Comparison of ENCODE assay signal across 14 cellular contexts in genomic region chr9:133822439-133823065, GRCh38.
DNase-seq lines count a peak whose midpoint lies in the region; ATAC-seq and TF ChIP-seq lines count a peak whose summit lies in the region.
"Had no signal": no experiment of that assay in that cellular context is flagged by ENCODE, and none has a peak within 500 bp of the region (broad histone marks: within the 10 kb centered on the region; RNA-seq: fewer than 3 reads in every experiment).

No MANE protein-coding gene starts in this region.

- dilution Hi-C loops in mammary epithelial cell (cut with HindIII; ENCODE audit: low sequenced_read_pairs): no loop called here

- H3K36me3 Mint-ChIP-seq in IgD-negative memory B cell (peaks cover 4% of the 10 kb centered on the region), memory B cell (peaks cover 6% of the 10 kb centered on the region)

- in situ Hi-C loops in mammary epithelial cell (cut with MboI; ENCODE audit: low sequenced_read_pairs in 2 of 2): no loop called here

- no peaks in the 10 kb centered on the region for H4K20me1 ChIP-seq in mammary epithelial cell (ENCODE audit: insufficient read depth, low read length)

- H3K9ac ChIP-seq in mammary epithelial cell (ENCODE audit: insufficient read depth, low read length): no peak overlapping the region

- no peaks in the 10 kb centered on the region for H3K9me3 ChIP-seq in mammary epithelial cell (replicated peaks; ENCODE audit: insufficient read depth, low read length)
- H3K9me3 ChIP-seq: ascending aorta, heart left ventricle had no signal

- TF ChIP-seq CTCF in GM06990 (IDR thresholded peaks at IDR 0.05; ENCODE audit: insufficient read depth, low read length, poor library complexity, severe bottlenecking) (no peak), mammary epithelial cell (conservative IDR thresholded peaks at IDR 0.05 in 1 of 2, IDR thresholded peaks at IDR 0.05 in 1 of 2; ENCODE audit: extremely low read depth in 1 of 2, insufficient read depth in 1 of 2, low read depth in 1 of 2, low read length in 2 of 2) (no peak)

- no peak overlapping the region; the same call in 1 of the 2 replicates for H3K4me3 ChIP-seq in GM06990 (replicated peaks; ENCODE audit: low read depth, low read length)
- no peak overlapping the region for H3K4me3 ChIP-seq in mammary epithelial cell (replicated peaks in 1 of 3; ENCODE audit: insufficient read depth in 1 of 3, low read depth in 2 of 3, low read length in 3 of 3)
- H3K4me3 ChIP-seq: ascending aorta, heart left ventricle had no signal

- H3K27me3 ChIP-seq in GM06990 (replicated peaks; ENCODE audit: control insufficient read depth, insufficient read depth, low read length) (no peaks in the 10 kb centered on the region), mammary epithelial cell (ENCODE audit: insufficient read depth, low read length) (no peaks in the 10 kb centered on the region)
- H3K27me3 ChIP-seq: ascending aorta, heart left ventricle had no signal

- peak; percentile 64 for DNase-seq in GM06990 (ENCODE audit: extremely low read depth, insufficient read length)
- DNase-seq in memory B cell (ENCODE audit: low spot score in 2 of 2): peak; percentile 65 to 68
- DNase-seq in activated gamma-delta T cell treated with Interleukin-2 at 50 U/mL for 16 hours: no peak
- no peak for DNase-seq in kidney glomerular epithelial cell (lab: John Stamatoyannopoulos, UW)
- no peak for DNase-seq in mammary epithelial cell
- DNase-seq: activated CD8-positive, alpha-beta memory T cell treated with anti-CD3 and anti-CD28 coated beads, Interleukin-2, amount 50 U/mL, for 4 hours; OCI-M1; stimulated activated CD4-positive, alpha-beta T cell treated with anti-CD3 and anti-CD28 coated beads, Interleukin-1b, Interleukin-23, amount 100 ng/mL, for 48 hours; T-helper 9 cell had no signal

- H3K27ac ChIP-seq in mammary epithelial cell (ENCODE audit: insufficient read depth, low read depth, low read length): no peak overlapping the region
- H3K27ac ChIP-seq: ascending aorta had no signal

- CTCF ChIA-PET in mammary epithelial cell (lab: Charles Lee; ENCODE audit: low non-redundant PET): no interaction called here

- H3K27me3 Mint-ChIP-seq in IgD-negative memory B cell (peaks cover 2% of the 10 kb centered on the region), memory B cell (no peaks in the 10 kb centered on the region)

- BruUV-seq in mammary epithelial cell (replicated peaks; lab: Mats Ljungman, UMichigan): no TSS peak

- H3K4me3 Mint-ChIP-seq in IgD-negative memory B cell (peak overlapping the region; percentile 72 to 93 (median 88)), memory B cell (peak overlapping the region; percentile 80)

- ATAC-seq in GM21381 (IDR thresholded peaks at IDR 0.05; ENCODE audit: unreplicated experiment) (peak; percentile 40), memory B cell (ENCODE audit: low read depth) (peak; percentile 65), GM18520 (IDR thresholded peaks at IDR 0.05; ENCODE audit: unreplicated experiment) (no peak)

- H2AFZ ChIP-seq in mammary epithelial cell (ENCODE audit: low read depth, low read length): no peak overlapping the region

- peaks cover 0 to 2% (median 0%) of the 10 kb centered on the region in 3 donors for H3K9me3 Mint-ChIP-seq in IgD-negative memory B cell
- H3K9me3 Mint-ChIP-seq in memory B cell: no peaks in the 10 kb centered on the region

- H3K4me1 Mint-ChIP-seq in IgD-negative memory B cell: peaks cover 31 to 58% (median 40%) of the 10 kb centered on the region in 3 donors
- peaks cover 51% of the 10 kb centered on the region for H3K4me1 Mint-ChIP-seq in memory B cell

- no peak overlapping the region for H3K4me2 ChIP-seq in mammary epithelial cell (ENCODE audit: insufficient read depth, low read depth, low read length)

- H3K27ac Mint-ChIP-seq in IgD-negative memory B cell: peak overlapping the region; percentile 97 to 100 (median 98)
- peak overlapping the region; percentile 100 for H3K27ac Mint-ChIP-seq in memory B cell

- H3K4me1 ChIP-seq in mammary epithelial cell (ENCODE audit: insufficient read depth, low read length): no peaks in the 10 kb centered on the region
- H3K4me1 ChIP-seq: ascending aorta had no signal

- WGBS in mammary epithelial cell (ENCODE audit: low coverage, missing lambda C conversion rate): 94% methylated on average over 12 of the region's 15 CpGs

- H3K36me3 ChIP-seq in GM06990 (ENCODE audit: control insufficient read depth, insufficient read depth, low read length) (peaks cover 6% of the 10 kb centered on the region), mammary epithelial cell (ENCODE audit: insufficient read depth, low read length) (peaks cover 1% of the 10 kb centered on the region)
- H3K36me3 ChIP-seq: ascending aorta, heart left ventricle had no signal

- peaks cover 37% of the 10 kb centered on the region for H3K79me2 ChIP-seq in mammary epithelial cell (ENCODE audit: insufficient read depth, low read length)

- intact Hi-C loops in mammary epithelial cell (cut with micrococcal nuclease): no loop called here

Comparison
In these comparisons a context has a peak if more than half of its experiments do, and no peak if none do; other contexts are left out.
1. DNase-seq: peak in GM06990 (single experiment) and memory B cell (2 of 2); none in activated gamma-delta T cell treated with Interleukin-2 at 50 U/mL for 16 hours (single experiment), kidney glomerular epithelial cell (single experiment) and mammary epithelial cell (single experiment).